29 cellular contexts compared by ENCODE assay signal in the genomic region with DNA sequence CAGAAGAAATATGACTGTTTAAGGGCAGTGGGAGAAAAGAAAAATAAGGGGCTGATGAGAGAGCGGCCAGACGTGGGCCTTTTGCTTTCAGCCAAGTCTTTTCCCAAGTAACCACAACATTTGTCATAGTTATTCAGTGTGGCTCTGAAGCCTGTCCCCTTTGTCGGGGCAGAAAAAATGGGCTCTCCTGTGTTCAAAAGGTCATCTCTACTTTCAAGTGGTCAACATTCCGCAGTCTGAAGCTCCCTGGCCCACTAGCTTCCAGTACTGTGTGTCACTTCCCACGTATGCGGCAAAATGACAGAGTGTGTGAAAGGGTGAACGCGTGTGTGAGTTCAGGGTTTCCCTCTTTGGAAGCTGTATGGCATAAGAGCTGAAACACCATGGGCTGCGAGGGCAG.
"Had no signal": no experiment of that assay in that cellular context is flagged by ENCODE, and none has a peak within 500 bp of the region (broad histone marks: within the 10 kb centered on the region; RNA-seq: fewer than 3 reads in every experiment).

No MANE protein-coding gene starts in this region.

- H3K4me1 ChIP-seq: colonic mucosa, parathyroid adenoma, right lobe of liver, suprapubic skin had no signal

- DNase-seq: activated CD4-positive, alpha-beta T cell treated with anti-CD3 and anti-CD28 coated beads for 48 hours; activated CD4-positive, alpha-beta T cell treated with anti-CD3 and anti-CD28 coated beads, Interleukin-2, amount 50 U/mL, for 48 hours; activated CD8-positive, alpha-beta memory T cell treated with anti-CD3 and anti-CD28 coated beads for 24 hours; activated effector memory CD4-positive, alpha-beta T cell treated with Interleukin-2 at 50 U/mL for 16 hours; activated naive CD4-positive, alpha-beta T cell treated with Interleukin-2 at 50 U/mL for 16 hours; anterior cingulate cortex; colonic mucosa; dorsolateral prefrontal cortex; effector memory CD4-positive, alpha-beta T cell; erythroblast; gastrocnemius medialis; glutamatergic neuron; mammary epithelial cell; naive thymus-derived CD8-positive, alpha-beta T cell; occipital lobe; right lobe of liver; stimulated activated CD4-positive, alpha-beta T cell treated with anti-CD3 and anti-CD28 coated beads, Interleukin-2, amount 100 ng/mL, for 24 hours; stimulated activated naive B cell treated with anti-CD40 and anti-IgM and Interleukin-4, amounts not matched to agents 10 μg/mL and 1 μg/mL and 100 μg/mL, for 72 hours; T1000; WERI-Rb-1 had no signal

- H3K9me3 ChIP-seq: colonic mucosa, gastrocnemius medialis, right lobe of liver, suprapubic skin had no signal

- H3K4me2 ChIP-seq: neural progenitor cell had no signal

- H3K27me3 ChIP-seq: colonic mucosa, dorsolateral prefrontal cortex, gastrocnemius medialis, neural progenitor cell, right lobe of liver, suprapubic skin, tibial nerve had no signal

- H3K9me3 Mint-ChIP-seq: neural progenitor cell; T-helper 1 cell treated with Interleukin-12 subunit alpha and Interleukin-12 subunit beta and Interleukin-4 antibody, amounts not matched to agents 30 μg/mL and 1 μg/mL, for 36 hours had no signal

- H3K36me3 ChIP-seq: colonic mucosa, gastrocnemius medialis, neural progenitor cell, WERI-Rb-1 had no signal

- H3K4me3 ChIP-seq: colonic mucosa, dorsolateral prefrontal cortex, gastrocnemius medialis, neural progenitor cell, right lobe of liver, skin epidermis, suprapubic skin, tibial nerve had no signal

- H3K27me3 Mint-ChIP-seq: activated naive CD8-positive, alpha-beta T cell; naive thymus-derived CD8-positive, alpha-beta T cell; stimulated activated naive B cell treated with anti-CD40 and anti-IgM and Interleukin-4, amounts not matched to agents 10 μg/mL and 1 μg/mL and 100 μg/mL, for 72 hours had no signal

- H3K36me3 Mint-ChIP-seq: neural progenitor cell had no signal

- H3K4me1 Mint-ChIP-seq: naive thymus-derived CD8-positive, alpha-beta T cell; neural progenitor cell; stimulated activated naive B cell treated with anti-CD40 and anti-IgM and Interleukin-4, amounts not matched to agents 10 μg/mL and 1 μg/mL and 100 μg/mL, for 72 hours had no signal

- FAIRE-seq: islet of Langerhans had no signal

- H3K9ac ChIP-seq: neural progenitor cell, parathyroid adenoma had no signal

- H2AFZ ChIP-seq: neural progenitor cell, parathyroid adenoma had no signal

- H3K4me3 Mint-ChIP-seq: activated naive CD8-positive, alpha-beta T cell; mesothelial cell of epicardium; naive thymus-derived CD8-positive, alpha-beta T cell; neural progenitor cell; stimulated activated naive B cell treated with anti-CD40 and anti-IgM and Interleukin-4, amounts not matched to agents 10 μg/mL and 1 μg/mL and 100 μg/mL, for 72 hours; T-helper 1 cell treated with Interleukin-12 subunit alpha and Interleukin-12 subunit beta and Interleukin-4 antibody, amounts not matched to agents 30 μg/mL and 1 μg/mL, for 36 hours had no signal

- H3K27ac Mint-ChIP-seq: activated naive CD8-positive, alpha-beta T cell; mesothelial cell of epicardium; neural progenitor cell; stimulated activated naive B cell treated with anti-CD40 and anti-IgM and Interleukin-4, amounts not matched to agents 10 μg/mL and 1 μg/mL and 100 μg/mL, for 72 hours; T-helper 1 cell treated with Interleukin-12 subunit alpha and Interleukin-12 subunit beta and Interleukin-4 antibody, amounts not matched to agents 30 μg/mL and 1 μg/mL, for 36 hours had no signal

- H3K27ac ChIP-seq: colonic mucosa, dorsolateral prefrontal cortex, gastrocnemius medialis, neural progenitor cell, parathyroid adenoma, right lobe of liver, skin epidermis, suprapubic skin, tibial nerve, WERI-Rb-1 had no signal
